In the genomic region with DNA sequence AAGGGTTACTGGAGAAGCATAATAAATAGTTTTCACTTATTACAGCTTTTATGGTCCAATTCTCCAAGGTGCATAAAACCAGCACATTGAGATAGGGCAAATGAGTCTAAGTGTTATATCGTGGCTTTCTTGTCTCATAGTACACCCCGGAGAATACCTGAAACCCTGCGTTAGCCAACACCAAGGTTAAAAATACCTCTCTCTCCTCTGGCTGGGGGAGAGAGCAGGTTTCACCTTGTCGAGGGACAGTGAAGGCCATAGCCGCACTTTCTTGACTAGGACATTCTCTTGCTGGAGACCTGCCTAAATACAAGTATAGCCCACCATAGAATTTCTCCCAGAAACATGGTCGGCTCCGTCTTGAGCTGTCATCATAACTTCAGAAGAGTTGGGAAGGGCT, we compare ENCODE assay signal across 23 cellular contexts. TPM values are rescaled to one million over a fixed set of nuclear protein-coding genes. Genes with fewer than 3 reads are reported as not detected.
DNase-seq lines count a peak whose midpoint lies in the region; ATAC-seq and TF ChIP-seq lines count a peak whose summit lies in the region.
"Had no signal": no experiment of that assay in that cellular context is flagged by ENCODE, and none has a peak within 500 bp of the region (broad histone marks: within the 10 kb centered on the region; RNA-seq: fewer than 3 reads in every experiment).

No MANE protein-coding gene starts in this region.

- no peaks in the 10 kb centered on the region for H3K9me2 ChIP-seq in SU-DHL-6 (replicated peaks; ENCODE audit: insufficient read depth, low read length)

- H4K20me1 ChIP-seq in SU-DHL-6 (ENCODE audit: low read depth, low read length): no peaks in the 10 kb centered on the region

- H3K79me2 ChIP-seq in SU-DHL-6 (ENCODE audit: insufficient read depth, low read length): no peaks in the 10 kb centered on the region
- H3K79me2 ChIP-seq: parathyroid adenoma had no signal

- H2AFZ ChIP-seq in SU-DHL-6 (ENCODE audit: low read depth, low read length, severe bottlenecking): peak overlapping the region; percentile 96
- H2AFZ ChIP-seq: parathyroid adenoma had no signal

- no peak overlapping the region for H3K27ac ChIP-seq in CD8-positive, alpha-beta T cell (ENCODE audit: low read depth, low read length)
- H3K27ac ChIP-seq in SU-DHL-6 (ENCODE audit: low read depth, low read length): peak overlapping the region; percentile 59
- H3K27ac ChIP-seq in A673 (ENCODE audit: low read depth, low read length, poor library complexity, severe bottlenecking): no peak overlapping the region
- H3K27ac ChIP-seq: 22Rv1, brain microvascular endothelial cell, coronary artery, parathyroid adenoma, stomach, upper lobe of left lung had no signal

- TF ChIP-seq CTCF in CD8-positive, alpha-beta T cell (IDR thresholded peaks at IDR 0.05): peak; percentile 6
- TF ChIP-seq CTCF in SU-DHL-6 (IDR thresholded peaks at IDR 0.05; ENCODE audit: insufficient read depth, low read length, poor library complexity, severe bottlenecking) (no peak), A673 (conservative IDR thresholded peaks at IDR 0.05; ENCODE audit: low read depth, low read length) (no peak)

- no TSS peak for BruUV-seq in A673 (replicated peaks; lab: Mats Ljungman, UMichigan)

- DNase-seq in activated CD4-positive, alpha-beta T cell treated with anti-CD3 and anti-CD28 coated beads for 36 hours: no peak
- DNase-seq in activated CD4-positive, alpha-beta T cell treated with anti-CD3 and anti-CD28 coated beads, Interleukin-2, amount 50 U/mL, for 4 hours: no peak
- DNase-seq in CD8-positive, alpha-beta T cell: no peak
- no peak for DNase-seq in memory B cell (ENCODE audit: low spot score in 2 of 2)
- DNase-seq in A673 (ENCODE audit: low spot score): no peak
- DNase-seq in AML-193 (lab: John Stamatoyannopoulos, UW): no peak
- DNase-seq: brain microvascular endothelial cell, GF-D8, hypothalamus, islet precursor cell, NCI-H1930, NCI-H345, stomach, upper lobe of left lung had no signal

- H3K36me3 ChIP-seq in CD8-positive, alpha-beta T cell (ENCODE audit: insufficient read depth, low read length): no peaks in the 10 kb centered on the region
- no peaks in the 10 kb centered on the region for H3K36me3 ChIP-seq in SU-DHL-6 (ENCODE audit: low read length)
- H3K36me3 ChIP-seq in A673 (ENCODE audit: insufficient read depth, low read length, poor library complexity, severe bottlenecking): no peaks in the 10 kb centered on the region
- H3K36me3 ChIP-seq: brain microvascular endothelial cell, stomach, upper lobe of left lung had no signal

- no peaks in the 10 kb centered on the region for H3K9me3 Mint-ChIP-seq in activated CD4-positive, alpha-beta T cell treated with anti-CD3 and anti-CD28 coated beads for 36 hours (ENCODE audit: low read depth)
- H3K9me3 Mint-ChIP-seq in CD8-positive, alpha-beta T cell: no peaks in the 10 kb centered on the region
- H3K9me3 Mint-ChIP-seq in memory B cell: no peaks in the 10 kb centered on the region
- H3K9me3 Mint-ChIP-seq: activated CD4-positive, alpha-beta T cell treated with anti-CD3 and anti-CD28 coated beads, Interleukin-2, amount 10 ng/mL, durations not matched to agents 24 days and 14 days; natural killer cell treated with Interleukin-12 subunit alpha and Interleukin-12 subunit beta and Interleukin-15 and Interleukin-18, amount 100 ng/mL, for 72 hours had no signal

- H3K4me3 Mint-ChIP-seq in activated CD4-positive, alpha-beta T cell treated with anti-CD3 and anti-CD28 coated beads for 36 hours: no peak overlapping the region
- no peak overlapping the region for H3K4me3 Mint-ChIP-seq in CD8-positive, alpha-beta T cell
- peak overlapping the region; percentile 24 for H3K4me3 Mint-ChIP-seq in memory B cell
- H3K4me3 Mint-ChIP-seq: natural killer cell treated with Interleukin-12 subunit alpha and Interleukin-12 subunit beta and Interleukin-15 and Interleukin-18, amount 100 ng/mL, for 72 hours had no signal

- no peaks in the 10 kb centered on the region for H3K36me3 Mint-ChIP-seq in activated CD4-positive, alpha-beta T cell treated with anti-CD3 and anti-CD28 coated beads for 36 hours (ENCODE audit: low read depth)
- no peaks in the 10 kb centered on the region for H3K36me3 Mint-ChIP-seq in CD8-positive, alpha-beta T cell
- no peaks in the 10 kb centered on the region for H3K36me3 Mint-ChIP-seq in memory B cell
- H3K36me3 Mint-ChIP-seq: natural killer cell treated with Interleukin-12 subunit alpha and Interleukin-12 subunit beta and Interleukin-15 and Interleukin-18, amount 100 ng/mL, for 72 hours had no signal

- POLR2A ChIA-PET in activated CD4-positive, alpha-beta T cell treated with anti-CD3 and anti-CD28 coated beads for 36 hours (lab: Charles Lee): interaction anchor here (0.7 kb wide), 1 partner anchor 468 kb away, joined by 3 read pairs; no protein-coding TSS in a partner anchor
- POLR2A ChIA-PET in CD8-positive, alpha-beta T cell (lab: Charles Lee): interaction anchor here (0.6 to 2.1 kb wide), 3 partner anchors 52 to 175 kb away, joined by 3 to 10 read pairs (median 4); partner anchors contain the start of gene ATOSA
- POLR2A ChIA-PET in A673 (lab: Charles Lee; ENCODE audit: low non-redundant PET): no interaction called here

- intact Hi-C loops in activated CD4-positive, alpha-beta T cell treated with anti-CD3 and anti-CD28 coated beads for 36 hours (cut with DNase I, micrococcal nuclease): loop anchor here (2.0 to 5.0 kb wide), 2 partner anchors 52 to 53 kb away; partner anchors contain the start of gene ATOSA (in 2 of the 2)
- intact Hi-C loops in CD8-positive, alpha-beta T cell (cut with DNase I, micrococcal nuclease): loop anchor here (1.0 to 10.0 kb wide), 7 partner anchors 51 to 399 kb away; partner anchors contain the start of genes ATOSA (in 2 of the 2) and ARPP19 (in 1 of the 2)
- intact Hi-C loops in A673 (cut with micrococcal nuclease; ENCODE audit: unreplicated experiment): loop anchor here (5.0 to 10.0 kb wide), 3 partner anchors 198 to 946 kb away; partner anchors contain the start of gene LEO1

- H3K9me3 ChIP-seq in CD8-positive, alpha-beta T cell (ENCODE audit: low read length): no peaks in the 10 kb centered on the region
- H3K9me3 ChIP-seq in SU-DHL-6 (ENCODE audit: insufficient read depth, low read length) (no peaks in the 10 kb centered on the region), A673 (ENCODE audit: low read depth, low read length, poor library complexity, severe bottlenecking) (no peaks in the 10 kb centered on the region)
- H3K9me3 ChIP-seq: stomach, upper lobe of left lung had no signal

- peak overlapping the region; percentile 41 for H3K9ac ChIP-seq in SU-DHL-6 (ENCODE audit: low read length)
- H3K9ac ChIP-seq: parathyroid adenoma had no signal

- CTCF ChIA-PET in activated CD4-positive, alpha-beta T cell treated with anti-CD3 and anti-CD28 coated beads for 36 hours (lab: Charles Lee): interaction anchor here (1.0 to 1.8 kb wide), 2 partner anchors 56 to 474 kb away, joined by 3 to 6 read pairs; no protein-coding TSS in a partner anchor
- CTCF ChIA-PET in CD8-positive, alpha-beta T cell (lab: Charles Lee): interaction anchor here (0.6 to 9.6 kb wide), 9 partner anchors 49 to 480 kb away, joined by 3 to 137 read pairs (median 3); no protein-coding TSS in a partner anchor
- CTCF ChIA-PET in A673 (lab: Charles Lee): no interaction called here

- no peak for ATAC-seq in activated CD4-positive, alpha-beta T cell treated with anti-CD3 and anti-CD28 coated beads for 36 hours
- ATAC-seq in CD8-positive, alpha-beta T cell: no peak
- no peak for ATAC-seq in memory B cell (ENCODE audit: low read depth)
- no peak for ATAC-seq in HG03354 (IDR thresholded peaks at IDR 0.05; ENCODE audit: poor library complexity, severe bottlenecking, unreplicated experiment)
- ATAC-seq: natural killer cell treated with Interleukin-12 subunit alpha and Interleukin-12 subunit beta and Interleukin-15 and Interleukin-18, amount 100 ng/mL, for 72 hours had no signal

- H3K4me2 ChIP-seq in SU-DHL-6 (ENCODE audit: low read depth, low read length, poor library complexity, severe bottlenecking): peak overlapping the region; percentile 43

- H3F3A ChIP-seq in SU-DHL-6 (ENCODE audit: insufficient read depth): no peaks in the 10 kb centered on the region; the same call in 1 of the 2 replicates

- peaks cover 14% of the 10 kb centered on the region for H3K4me1 ChIP-seq in CD8-positive, alpha-beta T cell (ENCODE audit: insufficient read depth, low read length)
- H3K4me1 ChIP-seq in A673 (ENCODE audit: insufficient read depth, low read length, poor library complexity, severe bottlenecking): peaks cover 10% of the 10 kb centered on the region

- no peak overlapping the region for H3K4me3 ChIP-seq in CD8-positive, alpha-beta T cell (ENCODE audit: low read depth, low read length)
- H3K4me3 ChIP-seq in SU-DHL-6 (ENCODE audit: insufficient read depth, low read length, poor library complexity, severe bottlenecking) (no peak overlapping the region), A673 (ENCODE audit: low read depth, low read length, poor library complexity, severe bottlenecking) (no peak overlapping the region)
- H3K4me3 ChIP-seq: coronary artery, stomach, upper lobe of left lung had no signal

- peaks cover 27% of the 10 kb centered on the region for H3K4me1 Mint-ChIP-seq in activated CD4-positive, alpha-beta T cell treated with anti-CD3 and anti-CD28 coated beads for 36 hours
- H3K4me1 Mint-ChIP-seq in CD8-positive, alpha-beta T cell (ENCODE audit: low read depth): peaks cover 17% of the 10 kb centered on the region
- H3K4me1 Mint-ChIP-seq in memory B cell: peaks cover 17% of the 10 kb centered on the region

- peak overlapping the region; percentile 81 for H3K27ac Mint-ChIP-seq in activated CD4-positive, alpha-beta T cell treated with anti-CD3 and anti-CD28 coated beads for 36 hours
- peak overlapping the region; percentile 79 for H3K27ac Mint-ChIP-seq in CD8-positive, alpha-beta T cell
- H3K27ac Mint-ChIP-seq in memory B cell: peak overlapping the region; percentile 78
- H3K27ac Mint-ChIP-seq: activated CD4-positive, alpha-beta T cell treated with anti-CD3 and anti-CD28 coated beads, Interleukin-2, amount 10 ng/mL, durations not matched to agents 24 days and 14 days had no signal

- H3K27me3 Mint-ChIP-seq in activated CD4-positive, alpha-beta T cell treated with anti-CD3 and anti-CD28 coated beads for 36 hours: no peaks in the 10 kb centered on the region
- no peaks in the 10 kb centered on the region for H3K27me3 Mint-ChIP-seq in CD8-positive, alpha-beta T cell (ENCODE audit: low read depth)
- no peaks in the 10 kb centered on the region for H3K27me3 Mint-ChIP-seq in memory B cell
- H3K27me3 Mint-ChIP-seq: activated CD4-positive, alpha-beta T cell treated with anti-CD3 and anti-CD28 coated beads, Interleukin-2, amount 10 ng/mL, durations not matched to agents 24 days and 14 days; natural killer cell treated with Interleukin-12 subunit alpha and Interleukin-12 subunit beta and Interleukin-15 and Interleukin-18, amount 100 ng/mL, for 72 hours had no signal

- H3K27me3 ChIP-seq in CD8-positive, alpha-beta T cell (ENCODE audit: insufficient read depth, low read length): no peaks in the 10 kb centered on the region
- H3K27me3 ChIP-seq in SU-DHL-6 (ENCODE audit: low read length): no peaks in the 10 kb centered on the region
- H3K27me3 ChIP-seq in A673 (replicated peaks; ENCODE audit: insufficient read depth, low read depth, low read length, poor library complexity): no peaks in the 10 kb centered on the region
- H3K27me3 ChIP-seq: brain microvascular endothelial cell, foreskin keratinocyte, stomach, upper lobe of left lung had no signal

RNA-seq across cellular contexts. Expression of gene ATOSA, which starts 51.4 kb away (rescaled TPM):
- total RNA-seq in activated CD4-positive, alpha-beta T cell treated with anti-CD3 and anti-CD28 coated beads for 36 hours: 10 to 100 TPM; 13.4 to 13.5 TPM
- total RNA-seq in CD8-positive, alpha-beta T cell: 100 to 1,000 TPM; 133 to 134 TPM
- total RNA-seq in A673 (2021): 5.3 and 6.1 TPM in 2 replicates

RNA-seq across cellular contexts. Expression of gene ONECUT1, which starts 59.5 kb away (rescaled TPM):
- total RNA-seq in activated CD4-positive, alpha-beta T cell treated with anti-CD3 and anti-CD28 coated beads for 36 hours: not detected
- not detected for total RNA-seq in CD8-positive, alpha-beta T cell
- total RNA-seq in A673 (2021): not detected in 2 replicates
- total RNA-seq: activated CD4-positive, alpha-beta T cell treated with anti-CD3 and anti-CD28 coated beads, Interleukin-2, amount 10 ng/mL, durations not matched to agents 24 days and 14 days; foreskin keratinocyte; natural killer cell treated with Interleukin-12 subunit alpha and Interleukin-12 subunit beta and Interleukin-15 and Interleukin-18, amount 100 ng/mL, for 72 hours; RPMI7951 had no signal

Comparison
In these comparisons a context has a peak if more than half of its experiments do, and no peak if none do; other contexts are left out.
1. RNA of gene ATOSA, which starts 51.4 kb away (total RNA-seq): 133 to 134 TPM in CD8-positive, alpha-beta T cell; 13.4 to 13.5 TPM in activated CD4-positive, alpha-beta T cell treated with anti-CD3 and anti-CD28 coated beads for 36 hours and 5.3 to 6.1 TPM in A673; every median in the first group is over 4 times any median in the second.
2. Peak in every context shown above with its lines, with median percentiles within 50 percentile points of each other: H3K27ac Mint-ChIP-seq.